In the genomic region with DNA sequence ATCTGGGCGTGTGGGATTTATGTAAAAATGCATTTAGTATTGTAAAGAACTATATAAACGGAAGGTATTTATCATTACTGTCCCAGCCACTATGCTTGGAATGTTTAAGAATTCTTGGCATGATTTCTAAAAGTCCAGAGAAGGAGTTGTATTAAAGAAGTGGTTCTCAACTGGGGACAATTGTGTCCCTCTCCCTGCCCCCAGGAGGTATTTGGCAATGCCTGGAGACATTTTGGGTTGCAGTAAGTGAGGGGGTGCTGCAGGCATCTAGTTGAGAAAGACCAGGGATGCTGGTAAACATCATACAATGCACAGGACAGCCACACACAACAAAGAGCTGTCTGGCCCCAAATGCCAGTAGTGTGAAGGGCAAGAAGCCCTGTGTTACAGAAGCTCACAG, we compare ENCODE assay signal across 1 cellular context.
TF ChIP-seq lines count a peak whose summit lies in the region.

No MANE protein-coding gene starts in this region.

TF ChIP-seq in IMR-90, 13 proteins besides CTCF, POLR2A, EP300 and RAD21:
- TF ChIP-seq RFX5 (IDR thresholded peaks at IDR 0.05; ENCODE audit: low read depth, low read length) (no peak), CHD1 (IDR thresholded peaks at IDR 0.05; ENCODE audit: low read depth, low read length) (no peak), RCOR1 (IDR thresholded peaks at IDR 0.05; ENCODE audit: insufficient replicate concordance, low read length) (no peak), MAFK (IDR thresholded peaks at IDR 0.05; ENCODE audit: low read depth, low read length) (no peak), MXI1 (IDR thresholded peaks at IDR 0.05; ENCODE audit: borderline replicate concordance, low read depth, low read length) (no peak), SMC3 (IDR thresholded peaks at IDR 0.05; ENCODE audit: low read depth, low read length) (no peak), FOS (IDR thresholded peaks at IDR 0.05; ENCODE audit: low read depth, low read length) (no peak), NFE2L2 (IDR thresholded peaks at IDR 0.05; ENCODE audit: low read depth, low read length) (no peak), CEBPB (IDR thresholded peaks at IDR 0.05; ENCODE audit: low read depth, low read length) (no peak), BHLHE40 (IDR thresholded peaks at IDR 0.05; ENCODE audit: low read depth, low read length) (no peak), MAZ (IDR thresholded peaks at IDR 0.05; ENCODE audit: borderline replicate concordance, low read depth, low read length) (no peak)
- TF ChIP-seq, protein P1, sequence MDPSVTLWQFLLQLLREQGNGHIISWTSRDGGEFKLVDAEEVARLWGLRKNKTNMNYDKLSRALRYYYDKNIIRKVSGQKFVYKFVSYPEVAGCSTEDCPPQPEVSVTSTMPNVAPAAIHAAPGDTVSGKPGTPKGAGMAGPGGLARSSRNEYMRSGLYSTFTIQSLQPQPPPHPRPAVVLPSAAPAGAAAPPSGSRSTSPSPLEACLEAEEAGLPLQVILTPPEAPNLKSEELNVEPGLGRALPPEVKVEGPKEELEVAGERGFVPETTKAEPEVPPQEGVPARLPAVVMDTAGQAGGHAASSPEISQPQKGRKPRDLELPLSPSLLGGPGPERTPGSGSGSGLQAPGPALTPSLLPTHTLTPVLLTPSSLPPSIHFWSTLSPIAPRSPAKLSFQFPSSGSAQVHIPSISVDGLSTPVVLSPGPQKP (IDR thresholded peaks at IDR 0.05; ENCODE audit: borderline replicate concordance, low read depth, low read length) = no peak
- TF ChIP-seq, protein P2, sequence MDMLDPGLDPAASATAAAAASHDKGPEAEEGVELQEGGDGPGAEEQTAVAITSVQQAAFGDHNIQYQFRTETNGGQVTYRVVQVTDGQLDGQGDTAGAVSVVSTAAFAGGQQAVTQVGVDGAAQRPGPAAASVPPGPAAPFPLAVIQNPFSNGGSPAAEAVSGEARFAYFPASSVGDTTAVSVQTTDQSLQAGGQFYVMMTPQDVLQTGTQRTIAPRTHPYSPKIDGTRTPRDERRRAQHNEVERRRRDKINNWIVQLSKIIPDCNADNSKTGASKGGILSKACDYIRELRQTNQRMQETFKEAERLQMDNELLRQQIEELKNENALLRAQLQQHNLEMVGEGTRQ (IDR thresholded peaks at IDR 0.05; ENCODE audit: low read depth, low read length) = no peak
